ENCODE assay signal across 2 cellular contexts in genomic region chr1:173862146-173862768, GRCh38.
TF ChIP-seq lines count a peak whose summit lies in the region.
"Not testable (repeated sequence)": the region's sequence is repeated elsewhere in the genome, so short reads cannot be mapped to it uniquely, and the experiment has no call there.

No MANE protein-coding gene starts in this region.

TF ChIP-seq in HCT116, 20 proteins besides CTCF, POLR2A, EP300 and RAD21:
- peak; percentile 25; the same call in 1 of the 2 replicates for TF ChIP-seq JUND (IDR thresholded peaks at IDR 0.05)
- TF ChIP-seq SP1 (IDR thresholded peaks at IDR 0.05; ENCODE audit: low read depth) = peak; percentile 32; the same call in 1 of the 2 replicates
- TF ChIP-seq SIN3A (IDR thresholded peaks at IDR 0.05; ENCODE audit: low read depth) = peak; percentile 40; the same call in 1 of the 2 replicates
- TF ChIP-seq ZBTB33 (IDR thresholded peaks at IDR 0.05; ENCODE audit: extremely low read depth, insufficient replicate concordance, low read length) = peak; percentile 15
- 0 out of 2 replicates have a peak, but pooled peaks have one; percentile 14 for TF ChIP-seq EGR1 (IDR thresholded peaks at IDR 0.05; ENCODE audit: low read depth)
- peak; percentile 36; the same call in 1 of the 2 replicates for TF ChIP-seq CBX3 (IDR thresholded peaks at IDR 0.05; ENCODE audit: low read depth)
- TF ChIP-seq MAX (IDR thresholded peaks at IDR 0.05) = peak; percentile 16; the same call in 1 of the 2 replicates

TF ChIP-seq in K562, 482 proteins besides CTCF, POLR2A, EP300 and RAD21 (continues in another document):
- TF ChIP-seq HNRNPUL1 (IDR thresholded peaks at IDR 0.05; ENCODE audit: low read length) = peak; percentile 75; the same call in 1 of the 2 replicates
- TF ChIP-seq, protein P1, sequence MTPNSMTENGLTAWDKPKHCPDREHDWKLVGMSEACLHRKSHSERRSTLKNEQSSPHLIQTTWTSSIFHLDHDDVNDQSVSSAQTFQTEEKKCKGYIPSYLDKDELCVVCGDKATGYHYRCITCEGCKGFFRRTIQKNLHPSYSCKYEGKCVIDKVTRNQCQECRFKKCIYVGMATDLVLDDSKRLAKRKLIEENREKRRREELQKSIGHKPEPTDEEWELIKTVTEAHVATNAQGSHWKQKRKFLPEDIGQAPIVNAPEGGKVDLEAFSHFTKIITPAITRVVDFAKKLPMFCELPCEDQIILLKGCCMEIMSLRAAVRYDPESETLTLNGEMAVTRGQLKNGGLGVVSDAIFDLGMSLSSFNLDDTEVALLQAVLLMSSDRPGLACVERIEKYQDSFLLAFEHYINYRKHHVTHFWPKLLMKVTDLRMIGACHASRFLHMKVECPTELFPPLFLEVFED (CRISPR knock-in tag; conservative IDR thresholded peaks at IDR 0.05) = peak; percentile 91
- TF ChIP-seq ZNF586 (CRISPR knock-in tag; conservative IDR thresholded peaks at IDR 0.05) = peak; percentile 7; the same call in 1 of the 2 replicates
- peak; percentile 54; the same call in 1 of the 2 replicates for TF ChIP-seq PML (IDR thresholded peaks at IDR 0.05; ENCODE audit: low read length)
- peak; percentile 12; the same call in 1 of the 2 replicates for TF ChIP-seq ZNF717 (CRISPR knock-in tag; IDR thresholded peaks at IDR 0.05)
- peak; percentile 94; the same call in 1 of the 2 replicates for TF ChIP-seq POLR2AphosphoS2 (IDR thresholded peaks at IDR 0.05; ENCODE audit: low read length)
- TF ChIP-seq ZNF740 (CRISPR knock-in tag; IDR thresholded peaks at IDR 0.05); MYNN (CRISPR knock-in tag; IDR thresholded peaks at IDR 0.05); NR2C2 (tag; IDR thresholded peaks at IDR 0.05): not testable (repeated sequence)
- 0 out of 4 replicates have a peak, but pooled peaks of 1 of the 2 experiments have one; percentile 31 for TF ChIP-seq ZNF740 (tag; IDR thresholded peaks at IDR 0.05)
- 0 out of 2 replicates have a peak, but pooled peaks have one; percentile 28 for TF ChIP-seq HEY1 (CRISPR knock-in tag; IDR thresholded peaks at IDR 0.05; ENCODE audit: borderline replicate concordance)
- TF ChIP-seq, protein P2, sequence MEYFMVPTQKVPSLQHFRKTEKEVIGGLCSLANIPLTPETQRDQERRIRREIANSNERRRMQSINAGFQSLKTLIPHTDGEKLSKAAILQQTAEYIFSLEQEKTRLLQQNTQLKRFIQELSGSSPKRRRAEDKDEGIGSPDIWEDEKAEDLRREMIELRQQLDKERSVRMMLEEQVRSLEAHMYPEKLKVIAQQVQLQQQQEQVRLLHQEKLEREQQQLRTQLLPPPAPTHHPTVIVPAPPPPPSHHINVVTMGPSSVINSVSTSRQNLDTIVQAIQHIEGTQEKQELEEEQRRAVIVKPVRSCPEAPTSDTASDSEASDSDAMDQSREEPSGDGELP (CRISPR knock-in tag; IDR thresholded peaks at IDR 0.05; ENCODE audit: borderline replicate concordance) = 0 out of 2 replicates have a peak, but pooled peaks have one; percentile 16
- peak; percentile 68 for TF ChIP-seq POLR2AphosphoS5 (IDR thresholded peaks at IDR 0.05; ENCODE audit: control insufficient read depth, insufficient read depth, low read depth, low read length)
- TF ChIP-seq ZBTB2 (IDR thresholded peaks at IDR 0.05) = 0 out of 2 replicates have a peak, but pooled peaks have one; percentile 13
- TF ChIP-seq, protein P3, sequence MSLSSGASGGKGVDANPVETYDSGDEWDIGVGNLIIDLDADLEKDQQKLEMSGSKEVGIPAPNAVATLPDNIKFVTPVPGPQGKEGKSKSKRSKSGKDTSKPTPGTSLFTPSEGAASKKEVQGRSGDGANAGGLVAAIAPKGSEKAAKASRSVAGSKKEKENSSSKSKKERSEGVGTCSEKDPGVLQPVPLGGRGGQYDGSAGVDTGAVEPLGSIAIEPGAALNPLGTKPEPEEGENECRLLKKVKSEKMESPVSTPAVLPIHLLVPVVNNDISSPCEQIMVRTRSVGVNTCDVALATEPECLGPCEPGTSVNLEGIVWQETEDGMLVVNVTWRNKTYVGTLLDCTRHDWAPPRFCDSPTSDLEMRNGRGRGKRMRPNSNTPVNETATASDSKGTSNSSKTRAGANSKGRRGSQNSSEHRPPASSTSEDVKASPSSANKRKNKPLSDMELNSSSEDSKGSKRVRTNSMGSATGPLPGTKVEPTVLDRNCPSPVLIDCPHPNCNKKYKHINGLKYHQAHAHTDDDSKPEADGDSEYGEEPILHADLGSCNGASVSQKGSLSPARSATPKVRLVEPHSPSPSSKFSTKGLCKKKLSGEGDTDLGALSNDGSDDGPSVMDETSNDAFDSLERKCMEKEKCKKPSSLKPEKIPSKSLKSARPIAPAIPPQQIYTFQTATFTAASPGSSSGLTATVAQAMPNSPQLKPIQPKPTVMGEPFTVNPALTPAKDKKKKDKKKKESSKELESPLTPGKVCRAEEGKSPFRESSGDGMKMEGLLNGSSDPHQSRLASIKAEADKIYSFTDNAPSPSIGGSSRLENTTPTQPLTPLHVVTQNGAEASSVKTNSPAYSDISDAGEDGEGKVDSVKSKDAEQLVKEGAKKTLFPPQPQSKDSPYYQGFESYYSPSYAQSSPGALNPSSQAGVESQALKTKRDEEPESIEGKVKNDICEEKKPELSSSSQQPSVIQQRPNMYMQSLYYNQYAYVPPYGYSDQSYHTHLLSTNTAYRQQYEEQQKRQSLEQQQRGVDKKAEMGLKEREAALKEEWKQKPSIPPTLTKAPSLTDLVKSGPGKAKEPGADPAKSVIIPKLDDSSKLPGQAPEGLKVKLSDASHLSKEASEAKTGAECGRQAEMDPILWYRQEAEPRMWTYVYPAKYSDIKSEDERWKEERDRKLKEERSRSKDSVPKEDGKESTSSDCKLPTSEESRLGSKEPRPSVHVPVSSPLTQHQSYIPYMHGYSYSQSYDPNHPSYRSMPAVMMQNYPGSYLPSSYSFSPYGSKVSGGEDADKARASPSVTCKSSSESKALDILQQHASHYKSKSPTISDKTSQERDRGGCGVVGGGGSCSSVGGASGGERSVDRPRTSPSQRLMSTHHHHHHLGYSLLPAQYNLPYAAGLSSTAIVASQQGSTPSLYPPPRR (CRISPR knock-in tag; IDR thresholded peaks at IDR 0.05; ENCODE audit: borderline replicate concordance) = 0 out of 2 replicates have a peak, but pooled peaks have one; percentile 52
- peak; percentile 89 for TF ChIP-seq SUPT5H (IDR thresholded peaks at IDR 0.05)
- TF ChIP-seq NFIC (IDR thresholded peaks at IDR 0.05) = 0 out of 2 replicates have a peak, but pooled peaks have one; percentile 32
- TF ChIP-seq EWSR1 (IDR thresholded peaks at IDR 0.05; ENCODE audit: borderline replicate concordance, low read depth, partially characterized antibody) = peak; percentile 88
- 0 out of 2 replicates have a peak, but pooled peaks have one; percentile 1 for TF ChIP-seq CBFA2T2 (conservative IDR thresholded peaks at IDR 0.05)
- TF ChIP-seq ZNF551 (CRISPR knock-in tag; IDR thresholded peaks at IDR 0.05) = 0 out of 2 replicates have a peak, but pooled peaks have one; percentile 38
- 0 out of 2 replicates have a peak, but pooled peaks have one; percentile 40 for TF ChIP-seq ZBTB26 (CRISPR knock-in tag; IDR thresholded peaks at IDR 0.05)
- 0 out of 2 replicates have a peak, but pooled peaks have one; percentile 57 for TF ChIP-seq ZEB2 (IDR thresholded peaks at IDR 0.05)
- TF ChIP-seq SIN3A (IDR thresholded peaks at IDR 0.05; ENCODE audit: borderline replicate concordance in 2 of 2, control insufficient read depth in 1 of 2, low read depth in 2 of 2, low read length in 2 of 2) = 0 out of 4 replicates have a peak, but pooled peaks of 1 of the 2 experiments have one; percentile 55
- TF ChIP-seq ZNF445 (CRISPR knock-in tag; IDR thresholded peaks at IDR 0.05; ENCODE audit: low read depth) = peak; percentile 54
- TF ChIP-seq MYNN (IDR thresholded peaks at IDR 0.05) = peak; percentile 79
- peak; percentile 18; the same call in 1 of the 2 replicates for TF ChIP-seq KLF13 (tag; IDR thresholded peaks at IDR 0.05; ENCODE audit: borderline replicate concordance, low read depth)
- 0 out of 2 replicates have a peak, but pooled peaks have one; percentile 2 for TF ChIP-seq POLR2H (tag; IDR thresholded peaks at IDR 0.05; ENCODE audit: low read depth)
- TF ChIP-seq, protein P4, sequence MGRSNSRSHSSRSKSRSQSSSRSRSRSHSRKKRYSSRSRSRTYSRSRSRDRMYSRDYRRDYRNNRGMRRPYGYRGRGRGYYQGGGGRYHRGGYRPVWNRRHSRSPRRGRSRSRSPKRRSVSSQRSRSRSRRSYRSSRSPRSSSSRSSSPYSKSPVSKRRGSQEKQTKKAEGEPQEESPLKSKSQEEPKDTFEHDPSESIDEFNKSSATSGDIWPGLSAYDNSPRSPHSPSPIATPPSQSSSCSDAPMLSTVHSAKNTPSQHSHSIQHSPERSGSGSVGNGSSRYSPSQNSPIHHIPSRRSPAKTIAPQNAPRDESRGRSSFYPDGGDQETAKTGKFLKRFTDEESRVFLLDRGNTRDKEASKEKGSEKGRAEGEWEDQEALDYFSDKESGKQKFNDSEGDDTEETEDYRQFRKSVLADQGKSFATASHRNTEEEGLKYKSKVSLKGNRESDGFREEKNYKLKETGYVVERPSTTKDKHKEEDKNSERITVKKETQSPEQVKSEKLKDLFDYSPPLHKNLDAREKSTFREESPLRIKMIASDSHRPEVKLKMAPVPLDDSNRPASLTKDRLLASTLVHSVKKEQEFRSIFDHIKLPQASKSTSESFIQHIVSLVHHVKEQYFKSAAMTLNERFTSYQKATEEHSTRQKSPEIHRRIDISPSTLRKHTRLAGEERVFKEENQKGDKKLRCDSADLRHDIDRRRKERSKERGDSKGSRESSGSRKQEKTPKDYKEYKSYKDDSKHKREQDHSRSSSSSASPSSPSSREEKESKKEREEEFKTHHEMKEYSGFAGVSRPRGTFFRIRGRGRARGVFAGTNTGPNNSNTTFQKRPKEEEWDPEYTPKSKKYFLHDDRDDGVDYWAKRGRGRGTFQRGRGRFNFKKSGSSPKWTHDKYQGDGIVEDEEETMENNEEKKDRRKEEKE (IDR thresholded peaks at IDR 0.05; ENCODE audit: borderline replicate concordance in 1 of 2, control insufficient read depth in 1 of 2, low read depth in 2 of 2, low read length in 1 of 2) = peak in 1 of 2 experiments; percentile 66; a peak in 1 of 4 replicates
- 0 out of 2 replicates have a peak, but pooled peaks have one; percentile 20 for TF ChIP-seq NR2C2 (CRISPR knock-in tag; IDR thresholded peaks at IDR 0.05)
- 0 out of 2 replicates have a peak, but pooled peaks have one; percentile 13 for TF ChIP-seq MBD2 (IDR thresholded peaks at IDR 0.05; ENCODE audit: borderline replicate concordance, low read depth)
- TF ChIP-seq POLR2G (IDR thresholded peaks at IDR 0.05; ENCODE audit: low read depth, low read length) = peak; percentile 46; the same call in 1 of the 2 replicates
- TF ChIP-seq NR1H2 (CRISPR knock-in tag; IDR thresholded peaks at IDR 0.05) = 0 out of 2 replicates have a peak, but pooled peaks have one; percentile 31
- peak; percentile 85 for TF ChIP-seq POLR2B (IDR thresholded peaks at IDR 0.05; ENCODE audit: low read depth, partially characterized antibody)
- peak; percentile 86; the same call in 1 of the 2 replicates for TF ChIP-seq ILF3 (IDR thresholded peaks at IDR 0.05; ENCODE audit: borderline replicate concordance)
- TF ChIP-seq NONO (IDR thresholded peaks at IDR 0.05; ENCODE audit: low read depth in 2 of 2, low read length in 1 of 2) = 0 out of 4 replicates have a peak, but pooled peaks of 1 of the 2 experiments have one; percentile 2
- TF ChIP-seq MAZ (CRISPR knock-in tag; conservative IDR thresholded peaks at IDR 0.05 in 1 of 2, IDR thresholded peaks at IDR 0.05 in 1 of 2) = peak in 1 of 2 experiments; percentile 25; a peak in 1 of 4 replicates
- TF ChIP-seq, protein P5, sequence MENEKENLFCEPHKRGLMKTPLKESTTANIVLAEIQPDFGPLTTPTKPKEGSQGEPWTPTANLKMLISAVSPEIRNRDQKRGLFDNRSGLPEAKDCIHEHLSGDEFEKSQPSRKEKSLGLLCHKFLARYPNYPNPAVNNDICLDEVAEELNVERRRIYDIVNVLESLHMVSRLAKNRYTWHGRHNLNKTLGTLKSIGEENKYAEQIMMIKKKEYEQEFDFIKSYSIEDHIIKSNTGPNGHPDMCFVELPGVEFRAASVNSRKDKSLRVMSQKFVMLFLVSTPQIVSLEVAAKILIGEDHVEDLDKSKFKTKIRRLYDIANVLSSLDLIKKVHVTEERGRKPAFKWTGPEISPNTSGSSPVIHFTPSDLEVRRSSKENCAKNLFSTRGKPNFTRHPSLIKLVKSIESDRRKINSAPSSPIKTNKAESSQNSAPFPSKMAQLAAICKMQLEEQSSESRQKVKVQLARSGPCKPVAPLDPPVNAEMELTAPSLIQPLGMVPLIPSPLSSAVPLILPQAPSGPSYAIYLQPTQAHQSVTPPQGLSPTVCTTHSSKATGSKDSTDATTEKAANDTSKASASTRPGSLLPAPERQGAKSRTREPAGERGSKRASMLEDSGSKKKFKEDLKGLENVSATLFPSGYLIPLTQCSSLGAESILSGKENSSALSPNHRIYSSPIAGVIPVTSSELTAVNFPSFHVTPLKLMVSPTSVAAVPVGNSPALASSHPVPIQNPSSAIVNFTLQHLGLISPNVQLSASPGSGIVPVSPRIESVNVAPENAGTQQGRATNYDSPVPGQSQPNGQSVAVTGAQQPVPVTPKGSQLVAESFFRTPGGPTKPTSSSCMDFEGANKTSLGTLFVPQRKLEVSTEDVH (IDR thresholded peaks at IDR 0.05; ENCODE audit: low read depth, partially characterized antibody) = peak; percentile 72
- peak; percentile 46; the same call in 1 of the 2 replicates for TF ChIP-seq RBFOX2 (IDR thresholded peaks at IDR 0.05; ENCODE audit: low read depth, low read length)
- TF ChIP-seq ERF (CRISPR knock-in tag; IDR thresholded peaks at IDR 0.05) = peak; percentile 71; the same call in 1 of the 2 replicates
